In genomic region chr11:113615098-113615497, GRCh38 we compare ENCODE assay signal across 19 cellular contexts.
DNase-seq lines count a peak whose midpoint lies in the region; ATAC-seq lines count a peak whose summit lies in the region.
"Had no signal": no experiment of that assay in that cellular context is flagged by ENCODE, and none has a peak within 500 bp of the region (broad histone marks: within the 10 kb centered on the region; RNA-seq: fewer than 3 reads in every experiment).

No MANE protein-coding gene starts in this region.

- ATAC-seq in GM21526 (IDR thresholded peaks at IDR 0.05; ENCODE audit: low FRiP score, unreplicated experiment): no peak
- ATAC-seq in HG02763 (IDR thresholded peaks at IDR 0.05; ENCODE audit: unreplicated experiment): no peak
- ATAC-seq: GM12878, pancreas, right lobe of liver, Right ventricle myocardium inferior had no signal

- peak; percentile 27 for DNase-seq in ELF-1 (ENCODE audit: low read depth, low spot score)
- DNase-seq in NCI-H146 treated with DMSO at 0.1 percent for 48 hours (lab: John Stamatoyannopoulos, UW; ENCODE audit: unreplicated experiment): peak; percentile 62
- peak; percentile 93 for DNase-seq in NCI-H82 (lab: John Stamatoyannopoulos, UW)
- DNase-seq in myocyte (ENCODE audit: low read depth): peak; percentile 39
- DNase-seq in AG08396 (ENCODE audit: low spot score): no peak
- DNase-seq: activated gamma-delta T cell treated with Interleukin-2 at 50 U/mL for 16 hours; AML-193; foreskin fibroblast; mammary epithelial cell; naive B cell; NCI-H2171 treated with DMSO at 0.1 percent for 48 hours; pancreas; right lobe of liver; stimulated activated naive CD4-positive, alpha-beta T cell; trophoblast cell had no signal
